10 cellular contexts compared by ENCODE assay signal in genomic region chr20:45337367-45338120, GRCh38. TPM values are rescaled to one million over a fixed set of nuclear protein-coding genes. Genes with fewer than 3 reads are reported as not detected.
DNase-seq lines count a peak whose midpoint lies in the region; ATAC-seq, FAIRE-seq and TF ChIP-seq lines count a peak whose summit lies in the region.
"Had no signal": no experiment of that assay in that cellular context is flagged by ENCODE, and none has a peak within 500 bp of the region (broad histone marks: within the 10 kb centered on the region; RNA-seq: fewer than 3 reads in every experiment).

No MANE protein-coding gene starts in this region.

- H3K9ac ChIP-seq in rectal smooth muscle tissue (ENCODE audit: low read length) = peak overlapping the region; percentile 26

- H3K36me3 ChIP-seq in adrenal gland (replicated peaks in 1 of 2) (peaks cover 0 to 17% of the 10 kb centered on the region in 2 donors), heart left ventricle (peaks cover 0 to 31% (median 25%) of the 10 kb centered on the region in 9 donors), rectal smooth muscle tissue (ENCODE audit: control insufficient read depth, insufficient read depth, low read length) (peaks cover 4% of the 10 kb centered on the region)

- FAIRE-seq in frontal cortex (lab: Jason Lieb, UNC) = no peak

- no peak overlapping the region for H3K4me3 ChIP-seq in adrenal gland
- no peak overlapping the region for H3K4me3 ChIP-seq in heart left ventricle
- peak overlapping the region; percentile 40 for H3K4me3 ChIP-seq in rectal smooth muscle tissue (ENCODE audit: low read length)

- peak; percentile 27 to 57 (median 44) for ATAC-seq in heart left ventricle
- no peak for ATAC-seq in HG03097 (IDR thresholded peaks at IDR 0.05; ENCODE audit: low FRiP score, unreplicated experiment)
- no peak for ATAC-seq in HG03025 (IDR thresholded peaks at IDR 0.05; ENCODE audit: low FRiP score, unreplicated experiment)

- H3K9me3 ChIP-seq in adrenal gland (replicated peaks in 1 of 3) (no peaks in the 10 kb centered on the region), heart left ventricle (no peaks in the 10 kb centered on the region)

- DNase-seq in EL (peak; percentile 98), adrenal gland (peak; percentile 59 to 87 (median 81)), heart left ventricle (peak; percentile 53 to 84 (median 68)), germinal center (ENCODE audit: low spot score) (no peak), frontal cortex (ENCODE audit: low spot score in 2 of 2) (no peak)
- DNase-seq: MV-4-11; stimulated activated CD4-positive, alpha-beta T cell treated with anti-CD3 and anti-CD28 coated beads, Interleukin-15, amount 100 ng/mL, for 24 hours had no signal

- H3K27me3 ChIP-seq in adrenal gland (no peaks in the 10 kb centered on the region), heart left ventricle (no peaks in the 10 kb centered on the region), rectal smooth muscle tissue (ENCODE audit: control insufficient read depth, insufficient read depth, low read length) (no peaks in the 10 kb centered on the region)

- 16 to 34% (median 25%) methylated on average over 11 to 15 of the region's 15 CpGs for WGBS in adrenal gland, 4 donors
- 35 to 55% (median 39%) methylated on average over 11 to 15 of the region's 15 CpGs for WGBS in heart left ventricle, 4 donors

- TF ChIP-seq CTCF in adrenal gland (IDR thresholded peaks at IDR 0.05) (no peak), heart left ventricle (IDR thresholded peaks at IDR 0.05) (no peak)

- H3K4me1 ChIP-seq in adrenal gland (replicated peaks in 1 of 2) (peaks cover 68 to 69% of the 10 kb centered on the region in 2 donors), heart left ventricle (peaks cover 6 to 69% (median 51%) of the 10 kb centered on the region in 12 donors), rectal smooth muscle tissue (ENCODE audit: control insufficient read depth, insufficient read depth, low read length) (peaks cover 50% of the 10 kb centered on the region)

- TF ChIP-seq POLR2A in adrenal gland (IDR thresholded peaks at IDR 0.05) = peak; percentile 16 to 57
- peak in 1 of 2 donors; percentile 41 for TF ChIP-seq POLR2A in heart left ventricle (IDR thresholded peaks at IDR 0.05)

- peak overlapping the region; percentile 86 to 98 (median 94) for H3K27ac ChIP-seq in adrenal gland
- H3K27ac ChIP-seq in heart left ventricle = peak overlapping the region; percentile 77 to 97 (median 95)
- H3K27ac ChIP-seq in rectal smooth muscle tissue (ENCODE audit: low read depth, low read length) = peak overlapping the region; percentile 92

- intact Hi-C loops in adrenal gland (cut with DNase I) = no loop called here
- intact Hi-C loops in heart left ventricle (cut with DNase I) = no loop called here

RNA-seq across cellular contexts. Expression of gene SDC4, which starts 10.7 kb away (rescaled TPM):
- 100 to 1,000 TPM in 2 of 8 donors, 10 to 100 TPM in 6; 66.9 to 128 (median 84.7) TPM for total RNA-seq in adrenal gland
- 10 to 100 TPM; 48.7 to 64.9 (median 55.3) TPM for polyA plus RNA-seq in adrenal gland
- 100 to 1,000 TPM in 2 of 9 donors, 10 to 100 TPM in 7; 62.1 to 140 (median 94.1) TPM for total RNA-seq in heart left ventricle
- polyA plus RNA-seq in heart left ventricle = 100 to 1,000 TPM in 1 of 2 donors, 10 to 100 TPM in 1; 44.3 to 139 TPM
- 0.82 TPM for total RNA-seq in frontal cortex

RNA-seq across cellular contexts. Expression of gene SYS1, which starts 25.4 kb away (rescaled TPM):
- total RNA-seq in adrenal gland (10 to 100 TPM; 25.6 to 83.2 (median 38.4) TPM), heart left ventricle (10 to 100 TPM; 16.4 to 54.0 (median 23.0) TPM), frontal cortex (25.7 TPM)
- polyA plus RNA-seq in adrenal gland (10 to 100 TPM; 16.0 to 25.7 (median 17.7) TPM), heart left ventricle (10 to 100 TPM; 12.6 to 68.8 TPM)

RNA-seq across cellular contexts. Expression of gene MATN4, which starts 29.4 kb away (rescaled TPM):
- total RNA-seq in adrenal gland (under 1 TPM in 1 of 8 donors, not detected in 7; 0.15 TPM), heart left ventricle (not detected), frontal cortex (under 0.01 TPM)
- polyA plus RNA-seq in adrenal gland (under 1 TPM in 2 of 3 donors, not detected in 1; 0.16 to 0.37 TPM), heart left ventricle (not detected)

RNA-seq across cellular contexts. Expression of gene RBPJL, which starts 30.9 kb away (rescaled TPM):
- not detected for total RNA-seq in adrenal gland
- polyA plus RNA-seq in adrenal gland = under 1 TPM in 1 of 3 donors, not detected in 2; 0.03 TPM
- total RNA-seq in heart left ventricle = not detected
- polyA plus RNA-seq in heart left ventricle = not detected
- not detected for total RNA-seq in frontal cortex

RNA-seq across cellular contexts. Expression of gene TP53TG5, which starts 40.6 kb away (rescaled TPM):
- total RNA-seq in adrenal gland (under 1 TPM in 3 of 8 donors, not detected in 5; 0.24 to 0.78 (median 0.65) TPM), heart left ventricle (1 to 10 TPM in 2 of 9 donors, under 1 TPM in 5, not detected in 2; 0.32 to 3.2 (median 0.76) TPM), frontal cortex (not detected)
- polyA plus RNA-seq in adrenal gland (under 1 TPM in 1 of 3 donors, not detected in 2; 0.33 TPM), heart left ventricle (1 to 10 TPM in 1 of 2 donors, under 1 TPM in 1; 0.40 to 1.5 TPM)

Comparison
In these comparisons a context has a peak if more than half of its experiments do, and no peak if none do; other contexts are left out.
1. DNase-seq: peak in EL (single experiment), adrenal gland (7 of 7) and heart left ventricle (5 of 5); none in germinal center (single experiment) and frontal cortex (0 of 2).
2. ATAC-seq: peak in heart left ventricle (4 of 4); none in HG03097 (single experiment) and HG03025 (single experiment).
3. RNA of gene SDC4, which starts 10.7 kb away (total RNA-seq): 62.1 to 140 TPM in heart left ventricle and 66.9 to 128 TPM in adrenal gland; 0.82 TPM in frontal cortex (single experiment); every median in the first group is over 10 times any median in the second.
4. Peak in every context shown above with its lines, with median percentiles within 50 percentile points of each other: H3K27ac ChIP-seq.